ENCODE assay signal across 29 cellular contexts in the genomic region with DNA sequence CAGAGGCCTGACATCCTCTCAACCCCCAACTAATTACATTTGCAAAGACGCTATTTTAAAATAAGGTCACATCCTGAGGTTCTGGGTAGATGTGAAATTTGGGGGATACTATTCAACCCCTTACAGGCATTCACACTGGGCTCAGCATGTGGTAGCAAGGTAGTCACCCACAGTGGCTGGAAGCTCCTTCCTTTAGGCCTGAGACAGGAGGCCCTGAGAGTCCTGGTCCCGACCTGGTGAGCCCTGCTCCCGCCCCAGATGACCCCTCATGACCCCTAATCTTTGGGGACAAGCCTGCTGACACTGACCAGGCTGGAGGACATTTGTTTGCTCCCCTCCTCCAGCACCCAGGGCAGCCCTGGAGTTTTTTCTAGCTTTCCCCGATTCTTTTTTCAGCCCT.
"Had no signal": no experiment of that assay in that cellular context is flagged by ENCODE, and none has a peak within 500 bp of the region (broad histone marks: within the 10 kb centered on the region; RNA-seq: fewer than 3 reads in every experiment).

No MANE protein-coding gene starts in this region.

- H3K9me3 Mint-ChIP-seq: activated CD4-positive, alpha-beta memory T cell treated with anti-CD3 and anti-CD28 coated beads for 36 hours; activated naive CD8-positive, alpha-beta T cell treated with anti-CD3 and anti-CD28 coated beads, Interleukin-2, amount 10 ng/mL, durations not matched to agents 7 days and 5 days; activated T-helper 17 cell treated with anti-CD3 and anti-CD28 coated beads, Interleukin-2, amount 50 U/mL, for 72 hours; immature natural killer cell; T-helper 2 cell treated with Interferon-gamma antibody and Interleukin-4, amounts not matched to agents 5 μg/mL and 100 μg/mL, for 36 hours had no signal

- H3K36me3 Mint-ChIP-seq: activated CD4-positive, alpha-beta memory T cell treated with anti-CD3 and anti-CD28 coated beads for 36 hours; activated naive CD8-positive, alpha-beta T cell treated with anti-CD3 and anti-CD28 coated beads, Interleukin-2, amount 10 ng/mL, durations not matched to agents 7 days and 5 days; brain; immature natural killer cell; naive B cell had no signal

- H3K27ac Mint-ChIP-seq: activated B cell treated with CpG ODN at 0.5 μM for 24 hours; activated CD4-positive, alpha-beta memory T cell treated with anti-CD3 and anti-CD28 coated beads for 36 hours; activated naive CD8-positive, alpha-beta T cell treated with anti-CD3 and anti-CD28 coated beads, Interleukin-2, amount 10 ng/mL, durations not matched to agents 7 days and 5 days; activated T-helper 17 cell treated with anti-CD3 and anti-CD28 coated beads, Interleukin-2, amount 50 U/mL, for 72 hours; stimulated activated naive CD8-positive, alpha-beta T cell treated with anti-CD3 and anti-CD28 coated beads, Interleukin-15, Interleukin-2, amounts not matched to agents 100 ng/mL and 50 ng/mL, for 24 hours; T-helper 2 cell treated with Interferon-gamma antibody and Interleukin-4, amounts not matched to agents 5 μg/mL and 100 μg/mL, for 36 hours had no signal

- H3K4me3 Mint-ChIP-seq: activated B cell treated with CpG ODN at 0.5 μM for 24 hours; activated CD4-positive, alpha-beta memory T cell treated with anti-CD3 and anti-CD28 coated beads for 36 hours; activated naive CD8-positive, alpha-beta T cell treated with anti-CD3 and anti-CD28 coated beads, Interleukin-2, amount 10 ng/mL, durations not matched to agents 7 days and 5 days; activated T-helper 17 cell treated with anti-CD3 and anti-CD28 coated beads, Interleukin-2, amount 50 U/mL, for 72 hours; brain; immature natural killer cell; naive B cell; neural crest cell; stimulated activated naive CD8-positive, alpha-beta T cell treated with anti-CD3 and anti-CD28 coated beads, Interleukin-15, Interleukin-2, amounts not matched to agents 100 ng/mL and 50 ng/mL, for 24 hours; T-helper 2 cell treated with Interferon-gamma antibody and Interleukin-4, amounts not matched to agents 5 μg/mL and 100 μg/mL, for 36 hours had no signal

- H3K4me1 Mint-ChIP-seq: activated B cell treated with CpG ODN at 0.5 μM for 24 hours; activated T-helper 17 cell treated with anti-CD3 and anti-CD28 coated beads, Interleukin-2, amount 50 U/mL, for 72 hours; naive B cell had no signal

- DNase-seq: activated B cell treated with CpG ODN at 0.5 μM for 24 hours; activated CD4-positive, alpha-beta memory T cell treated with anti-CD3 and anti-CD28 coated beads for 36 hours; activated CD4-positive, alpha-beta T cell treated with anti-CD3 and anti-CD28 coated beads for 4 hours; activated naive CD4-positive, alpha-beta T cell treated with Interleukin-2 at 50 U/mL for 16 hours; activated naive CD8-positive, alpha-beta T cell treated with anti-CD3 and anti-CD28 coated beads, Interleukin-2, amount 10 ng/mL, durations not matched to agents 7 days and 5 days; activated T-cell treated with anti-CD3 and anti-CD28 coated beads, Interleukin-2, amount 50 U/mL, for 1 hour; amygdala; central memory CD4-positive, alpha-beta T cell; dorsolateral prefrontal cortex; foreskin keratinocyte; glutamatergic neuron; hippocampal formation; kidney glomerular epithelial cell; left ventricle myocardium superior; mucosa of descending colon; naive B cell; right lobe of liver; small intestine; stimulated activated CD4-positive, alpha-beta T cell treated with anti-CD3 and anti-CD28 coated beads, Interleukin-15, amount 100 ng/mL, for 24 hours; stimulated activated CD4-positive, alpha-beta T cell treated with anti-CD3 and anti-CD28 coated beads, Interleukin-2, amount 100 ng/mL, for 48 hours; transverse colon had no signal

- ATAC-seq: activated T-helper 17 cell treated with anti-CD3 and anti-CD28 coated beads, Interleukin-2, amount 50 U/mL, for 72 hours; foreskin keratinocyte; mucosa of descending colon; right lobe of liver had no signal

- H3K36me3 ChIP-seq: right lobe of liver, transverse colon had no signal

- H3K27ac ChIP-seq: dorsolateral prefrontal cortex, epithelial cell of prostate, foreskin keratinocyte, parathyroid adenoma, right lobe of liver, transverse colon had no signal

- H3K4me3 ChIP-seq: dorsolateral prefrontal cortex, mucosa of descending colon, right lobe of liver, transverse colon had no signal

- H3K27me3 Mint-ChIP-seq: activated B cell treated with CpG ODN at 0.5 μM for 24 hours; activated naive CD8-positive, alpha-beta T cell treated with anti-CD3 and anti-CD28 coated beads, Interleukin-2, amount 10 ng/mL, durations not matched to agents 7 days and 5 days; stimulated activated naive CD8-positive, alpha-beta T cell treated with anti-CD3 and anti-CD28 coated beads, Interleukin-15, Interleukin-2, amounts not matched to agents 100 ng/mL and 50 ng/mL, for 24 hours had no signal

- H3K9me3 ChIP-seq: mucosa of descending colon, right lobe of liver, transverse colon had no signal

- H3K9ac ChIP-seq: parathyroid adenoma had no signal

- H3K27me3 ChIP-seq: dorsolateral prefrontal cortex, foreskin keratinocyte, right lobe of liver, transverse colon had no signal

- H3K79me2 ChIP-seq: parathyroid adenoma had no signal

- H3K4me1 ChIP-seq: foreskin keratinocyte, parathyroid adenoma, right lobe of liver, transverse colon had no signal

- H2AFZ ChIP-seq: parathyroid adenoma had no signal
